1 cellular context compared by ENCODE assay signal in the genomic region with DNA sequence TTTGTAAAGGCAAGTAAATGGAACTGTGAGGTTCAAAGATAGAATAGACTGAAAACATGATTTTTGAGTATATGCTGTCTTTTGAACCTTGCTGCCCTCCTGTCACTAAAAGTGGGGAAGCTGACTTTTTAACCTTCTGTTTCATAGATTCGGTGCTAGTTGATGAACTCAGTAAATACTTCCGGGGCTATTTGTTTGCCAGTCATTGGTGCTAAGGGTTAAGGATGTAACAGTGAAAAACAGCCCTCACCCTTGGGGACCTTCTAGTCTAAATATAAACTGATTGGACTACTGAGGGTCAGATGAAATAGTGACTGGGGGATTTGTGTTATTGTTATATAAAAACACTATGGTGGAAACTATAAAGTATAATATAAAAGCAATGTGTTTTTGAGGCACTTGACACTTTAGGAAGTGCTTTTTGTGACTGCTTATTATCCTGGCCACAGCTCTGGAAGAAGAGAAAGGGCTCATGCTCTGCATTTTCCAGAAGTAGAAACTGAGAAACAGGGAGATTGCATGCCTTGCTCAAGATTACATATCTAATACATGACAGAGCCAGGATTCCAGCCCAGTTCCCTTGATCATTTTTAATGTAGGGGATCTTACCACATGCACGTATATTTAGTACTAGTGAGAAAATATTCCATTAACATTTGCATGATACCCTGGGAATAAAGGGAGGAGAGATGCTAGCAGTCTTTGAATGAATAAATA.
TF ChIP-seq lines count a peak whose summit lies in the region.

No MANE protein-coding gene starts in this region.

TF ChIP-seq in neural cell, 6 proteins besides CTCF, POLR2A, EP300 and RAD21:
- TF ChIP-seq SMC3 (conservative IDR thresholded peaks at IDR 0.05; ENCODE audit: poor library complexity), result no peak
- TF ChIP-seq MXI1 (conservative IDR thresholded peaks at IDR 0.05; ENCODE audit: poor library complexity, severe bottlenecking), result no peak
- TF ChIP-seq, protein P1, sequence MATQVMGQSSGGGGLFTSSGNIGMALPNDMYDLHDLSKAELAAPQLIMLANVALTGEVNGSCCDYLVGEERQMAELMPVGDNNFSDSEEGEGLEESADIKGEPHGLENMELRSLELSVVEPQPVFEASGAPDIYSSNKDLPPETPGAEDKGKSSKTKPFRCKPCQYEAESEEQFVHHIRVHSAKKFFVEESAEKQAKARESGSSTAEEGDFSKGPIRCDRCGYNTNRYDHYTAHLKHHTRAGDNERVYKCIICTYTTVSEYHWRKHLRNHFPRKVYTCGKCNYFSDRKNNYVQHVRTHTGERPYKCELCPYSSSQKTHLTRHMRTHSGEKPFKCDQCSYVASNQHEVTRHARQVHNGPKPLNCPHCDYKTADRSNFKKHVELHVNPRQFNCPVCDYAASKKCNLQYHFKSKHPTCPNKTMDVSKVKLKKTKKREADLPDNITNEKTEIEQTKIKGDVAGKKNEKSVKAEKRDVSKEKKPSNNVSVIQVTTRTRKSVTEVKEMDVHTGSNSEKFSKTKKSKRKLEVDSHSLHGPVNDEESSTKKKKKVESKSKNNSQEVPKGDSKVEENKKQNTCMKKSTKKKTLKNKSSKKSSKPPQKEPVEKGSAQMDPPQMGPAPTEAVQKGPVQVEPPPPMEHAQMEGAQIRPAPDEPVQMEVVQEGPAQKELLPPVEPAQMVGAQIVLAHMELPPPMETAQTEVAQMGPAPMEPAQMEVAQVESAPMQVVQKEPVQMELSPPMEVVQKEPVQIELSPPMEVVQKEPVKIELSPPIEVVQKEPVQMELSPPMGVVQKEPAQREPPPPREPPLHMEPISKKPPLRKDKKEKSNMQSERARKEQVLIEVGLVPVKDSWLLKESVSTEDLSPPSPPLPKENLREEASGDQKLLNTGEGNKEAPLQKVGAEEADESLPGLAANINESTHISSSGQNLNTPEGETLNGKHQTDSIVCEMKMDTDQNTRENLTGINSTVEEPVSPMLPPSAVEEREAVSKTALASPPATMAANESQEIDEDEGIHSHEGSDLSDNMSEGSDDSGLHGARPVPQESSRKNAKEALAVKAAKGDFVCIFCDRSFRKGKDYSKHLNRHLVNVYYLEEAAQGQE (IDR thresholded peaks at IDR 0.05; ENCODE audit: borderline replicate concordance), result no peak
- no peak for TF ChIP-seq TAF1 (IDR thresholded peaks at IDR 0.05; ENCODE audit: low read depth)
- no peak for TF ChIP-seq EZH2 (IDR thresholded peaks at IDR 0.05; ENCODE audit: borderline replicate concordance, insufficient read depth, low read length, poor library complexity, severe bottlenecking)
- no peak for TF ChIP-seq POLR2AphosphoS5 (IDR thresholded peaks at IDR 0.05)
TF ChIP-seq in neural cell: peak in this region for 0.
